9 cellular contexts compared by ENCODE assay signal in the genomic region with DNA sequence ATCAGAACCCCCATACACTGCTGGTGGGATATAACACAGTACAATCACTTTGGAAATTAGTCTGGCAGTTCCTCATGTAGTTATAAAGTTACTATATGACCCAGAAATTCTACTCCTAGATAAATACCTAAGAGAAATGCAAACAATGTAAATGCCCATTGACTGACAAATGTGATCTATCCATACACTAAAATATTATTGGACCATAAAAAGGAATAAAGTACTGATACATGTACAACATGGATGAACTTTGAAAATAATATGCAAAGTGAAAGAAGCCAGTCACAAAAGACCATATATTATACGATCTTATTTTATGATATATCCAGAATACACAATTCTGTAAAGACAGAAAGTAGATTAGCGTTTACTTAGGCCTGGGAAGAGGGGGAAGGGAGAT. TPM values are rescaled to one million over a fixed set of nuclear protein-coding genes. Genes with fewer than 3 reads are reported as not detected.
"Had no signal": no experiment of that assay in that cellular context is flagged by ENCODE, and none has a peak within 500 bp of the region (broad histone marks: within the 10 kb centered on the region; RNA-seq: fewer than 3 reads in every experiment).

No MANE protein-coding gene starts in this region.

- H3K36me3 ChIP-seq: HAP-1 had no signal

- H3K27ac ChIP-seq: GM23248, HL-60 had no signal

- H3K9me3 ChIP-seq: HAP-1 had no signal

- H3K4me3 ChIP-seq: GM23248, HAP-1 had no signal

- FAIRE-seq: HepG2 had no signal

- ATAC-seq: HCT116, HepG2 had no signal

- DNase-seq: GM23248, GOT3, H7, KBM-7 had no signal

RNA-seq across cellular contexts. Expression of gene IMPG2, which starts 7.8 kb away (rescaled TPM):
- total RNA-seq: HT1080 had no signal
- polyA plus RNA-seq: GM23248 had no signal
